Comparison of ENCODE assay signal across 3 cellular contexts in genomic region chr3:123239186-123239585, GRCh38. TPM values are rescaled to one million over a fixed set of nuclear protein-coding genes. Genes with fewer than 3 reads are reported as not detected.
DNase-seq lines count a peak whose midpoint lies in the region; ATAC-seq, FAIRE-seq and TF ChIP-seq lines count a peak whose summit lies in the region.
"Not testable (repeated sequence)": the region's sequence is repeated elsewhere in the genome, so short reads cannot be mapped to it uniquely, and the experiment has no call there.

No MANE protein-coding gene starts in this region.

- not testable (repeated sequence) for H3K27me3 ChIP-seq in K562 (ENCODE audit: control insufficient read depth in 2 of 2, insufficient read depth in 2 of 2, low read length in 2 of 2); foreskin keratinocyte

- not testable (repeated sequence) for H3K4me1 ChIP-seq in HEK293 (ENCODE audit: control insufficient read depth, insufficient read depth, low read length); K562 (replicated peaks in 1 of 2; ENCODE audit: control insufficient read depth in 2 of 2, insufficient read depth in 2 of 2, low read length in 2 of 2); foreskin keratinocyte

- not testable (repeated sequence) for TF ChIP-seq EP300 in K562 (IDR thresholded peaks at IDR 0.05; ENCODE audit: low read length)

- not testable (repeated sequence) for BruUV-seq in K562 (replicated peaks; lab: Mats Ljungman, UMichigan)

- ATAC-seq in K562, foreskin keratinocyte: not testable (repeated sequence)

- not testable (repeated sequence) for TF ChIP-seq POLR2A in K562 (conservative IDR thresholded peaks at IDR 0.05)

- intact Hi-C loops in K562 (cut with micrococcal nuclease), result not testable (repeated sequence)

- not testable (repeated sequence) for H3K79me2 ChIP-seq in K562 (ENCODE audit: control insufficient read depth, insufficient read depth, low read length)

- not testable (repeated sequence) for H3K27ac ChIP-seq in HEK293 (ENCODE audit: extremely low read depth, low read depth, low read length); K562 (ENCODE audit: extremely low read depth, low read depth, low read length)
- peak overlapping the region; percentile 27 for H3K27ac ChIP-seq in foreskin keratinocyte

- H3K9me1 ChIP-seq in K562 (ENCODE audit: control insufficient read depth, insufficient read depth, low read length), result not testable (repeated sequence)

- not testable (repeated sequence) for TF ChIP-seq CTCF in HEK293 (tag by site-specific recombination; IDR thresholded peaks at IDR 0.05); K562 (IDR thresholded peaks at IDR 0.05 in 2 of 3, conservative IDR thresholded peaks at IDR 0.05 in 1 of 3; ENCODE audit: insufficient read depth in 2 of 3, low read depth in 1 of 3, low read length in 3 of 3); foreskin keratinocyte (conservative IDR thresholded peaks at IDR 0.05)

- in situ Hi-C loops in K562 (cut with MboI), result not testable (repeated sequence)

- H4K20me1 ChIP-seq in K562 (replicated peaks; ENCODE audit: control insufficient read depth, insufficient read depth, low read length), result not testable (repeated sequence)

- not testable (repeated sequence) for H3K9me3 ChIP-seq in HEK293 (ENCODE audit: control insufficient read depth, insufficient read depth, low read depth, low read length); K562 (replicated peaks; ENCODE audit: control insufficient read depth, insufficient read depth, low read depth, low read length)

- not testable (repeated sequence) for H3K4me2 ChIP-seq in K562 (ENCODE audit: insufficient read depth, low read length)

- not testable (repeated sequence) for H3K9ac ChIP-seq in K562 (ENCODE audit: insufficient read depth in 1 of 2, low read depth in 2 of 2, low read length in 2 of 2)

- H2AFZ ChIP-seq in K562 (ENCODE audit: low read depth, low read length), result not testable (repeated sequence)

- CTCF ChIA-PET in HEK293 (lab: Yijun Ruan, JAX); K562 (lab: Yijun Ruan, JAX; ENCODE audit: low intra/inter-chr PET ratio): not testable (repeated sequence)

- 86% methylated on average over 1 of the region's 2 CpGs for WGBS in K562 (ENCODE audit: insufficient coverage, low coverage, missing lambda C conversion rate)

- not testable (repeated sequence) for TF ChIP-seq RAD21 in K562 (CRISPR knock-in tag; conservative IDR thresholded peaks at IDR 0.05 in 1 of 2, IDR thresholded peaks at IDR 0.05 in 1 of 2)

- not testable (repeated sequence) for H3K4me3 ChIP-seq in HEK293 (ENCODE audit: low read depth, low read length); K562

- not testable (repeated sequence) for DNase-seq in K562 (ENCODE audit: extremely low read depth in 1 of 4, low spot score in 3 of 4); foreskin keratinocyte

- POLR2A ChIA-PET in HEK293 (lab: Yijun Ruan, JAX); K562 (lab: Yijun Ruan, JAX): not testable (repeated sequence)

- peaks cover 0 to 11% of the 10 kb centered on the region in 2 experiments; a peak in 2 of 3 replicates for H3K36me3 ChIP-seq in HEK293 (ENCODE audit: control insufficient read depth in 2 of 2, insufficient read depth in 1 of 2, low read length in 2 of 2)
- H3K36me3 ChIP-seq in K562 (ENCODE audit: control insufficient read depth, insufficient read depth, low read length), result not testable (repeated sequence)

- FAIRE-seq in K562 (lab: Jason Lieb, UNC), result not testable (repeated sequence)

TF ChIP-seq in HEK293, 187 proteins besides CTCF, POLR2A, EP300 and RAD21:
- peak; percentile 57 for TF ChIP-seq PRDM10 (tag by site-specific recombination; IDR thresholded peaks at IDR 0.05)

TF ChIP-seq in K562, 482 proteins besides CTCF, POLR2A, EP300 and RAD21:
- peak; percentile 78 for TF ChIP-seq PRDM10 (IDR thresholded peaks at IDR 0.05; ENCODE audit: partially characterized antibody)

RNA-seq across cellular contexts. Expression of gene SEC22A, which starts 37.4 kb away (rescaled TPM):
- 18.1 and 37.0 TPM in 2 replicates for total RNA-seq in K562 (2011; cell fraction: chromatin; rRNA removed; ENCODE audit: low replicate concordance)
- total RNA-seq in K562 (2011; cell fraction: nucleolus; rRNA removed), result 14.5 and 21.4 TPM in 2 replicates
- total RNA-seq in K562 (2011; cell fraction: nucleoplasm; rRNA removed), result 20.3 and 24.5 TPM in 2 replicates
- total RNA-seq in K562 (2014; rRNA removed) (9.5 and 13.3 TPM in 2 replicates), K562 (2014; rRNA removed; fragmentation: Illumina TruSeq; extraction: Trizol) (20.5 and 24.9 TPM in 2 replicates), K562 (2015; rRNA removed; fragmentation: Illumina TruSeq; extraction: Trizol) (18.5 and 19.5 TPM in 2 replicates), K562 (2021) (7.9 and 13.5 TPM in 2 replicates), foreskin keratinocyte (19.1 and 22.1 TPM in 2 replicates)
- polyA plus RNA-seq in K562 (2011; rRNA removed) (26.6 and 32.3 TPM in 2 replicates), K562 (2014; fragmentation: Illumina TruSeq; extraction: Trizol) (20.0 and 24.1 TPM in 2 replicates), K562 (2014; fragmentation: Nextera tagmentation; extraction: Ambion mirVana) (10 to 100 TPM; 35.7 to 44.5 TPM), K562 (2014; rRNA removed) (13.5 and 18.6 TPM in 2 replicates), foreskin keratinocyte (16.8 and 17.2 TPM in 2 replicates)
- 15.2 and 28.5 TPM in 2 replicates for polyA plus RNA-seq in K562 (2011; cell fraction: cytosol; rRNA removed)
- 14.0 and 25.8 TPM in 2 replicates for polyA plus RNA-seq in K562 (2011; cell fraction: nucleus; rRNA removed)
- 11.0 and 14.3 TPM in 2 replicates for polyA plus RNA-seq in K562 (2012)
- polyA minus RNA-seq in K562 (2011; rRNA and poly(A)+ RNA removed), result 15.8 and 20.5 TPM in 2 replicates
- 4.4 and 9.3 TPM in 2 replicates for polyA minus RNA-seq in K562 (2011; cell fraction: cytosol; rRNA and poly(A)+ RNA removed)
- polyA minus RNA-seq in K562 (2011; cell fraction: nucleus; rRNA and poly(A)+ RNA removed), result 10.4 and 15.9 TPM in 2 replicates
